13 cellular contexts compared by ENCODE assay signal in genomic region chr13:95614641-95615245, GRCh38. TPM values are rescaled to one million over a fixed set of nuclear protein-coding genes. Genes with fewer than 3 reads are reported as not detected.
DNase-seq lines count a peak whose midpoint lies in the region; ATAC-seq and TF ChIP-seq lines count a peak whose summit lies in the region.
"Had no signal": no experiment of that assay in that cellular context is flagged by ENCODE, and none has a peak within 500 bp of the region (broad histone marks: within the 10 kb centered on the region; RNA-seq: fewer than 3 reads in every experiment).

No MANE protein-coding gene starts in this region.

- H3K36me3 ChIP-seq in WERI-Rb-1 (peaks cover 89% of the 10 kb centered on the region), esophagus muscularis mucosa (peaks cover 0 to 61% (median 17%) of the 10 kb centered on the region in 4 donors)

- H3K4me3 ChIP-seq in WERI-Rb-1 (ENCODE audit: low read depth, low read length) (no peak overlapping the region), esophagus muscularis mucosa (no peak overlapping the region)

- no peak overlapping the region for H3K4me3 Mint-ChIP-seq in progenitor cell of endocrine pancreas (ENCODE audit: low read depth)
- H3K4me3 Mint-ChIP-seq: CD8-positive, alpha-beta memory T cell had no signal

- peaks cover 21% of the 10 kb centered on the region for H3K36me3 Mint-ChIP-seq in progenitor cell of endocrine pancreas (ENCODE audit: insufficient read depth)
- H3K36me3 Mint-ChIP-seq: CD8-positive, alpha-beta memory T cell had no signal

- no peaks in the 10 kb centered on the region for H3K4me1 ChIP-seq in foreskin keratinocyte
- H3K4me1 ChIP-seq in esophagus muscularis mucosa = peaks cover 0 to under 1% (median under 1%) of the 10 kb centered on the region in 4 donors

- H3K27me3 Mint-ChIP-seq in progenitor cell of endocrine pancreas = no peaks in the 10 kb centered on the region

- no peak for ATAC-seq in foreskin keratinocyte
- ATAC-seq: Panc1, Right ventricle myocardium inferior, SK-N-SH treated with all-trans-retinoic acid at 6 μM for 48 hours had no signal

- DNase-seq in HT-29 (ENCODE audit: low spot score) = peak; percentile 54
- no peak for DNase-seq in WERI-Rb-1
- DNase-seq in foreskin keratinocyte = peak in 1 of 2 donors; percentile 1
- no peak for DNase-seq in progenitor cell of endocrine pancreas (ENCODE audit: low spot score, unreplicated experiment)
- DNase-seq in activated CD4-positive, CD25-positive, alpha-beta regulatory T cell (lab: John Stamatoyannopoulos, UW) = no peak
- DNase-seq in esophagus muscularis mucosa (ENCODE audit: extremely low spot score) = no peak
- no peak for DNase-seq in DMS 273 (lab: John Stamatoyannopoulos, UW; ENCODE audit: unreplicated experiment)
- DNase-seq: CD8-positive, alpha-beta memory T cell; NCI-H1436 treated with DMSO at 0.1 percent for 48 hours; NCI-H774 had no signal

- no peaks in the 10 kb centered on the region for H3K9me3 Mint-ChIP-seq in progenitor cell of endocrine pancreas (ENCODE audit: low read depth)
- H3K9me3 Mint-ChIP-seq: CD8-positive, alpha-beta memory T cell had no signal

- no peak for TF ChIP-seq POLR2A in esophagus muscularis mucosa (IDR thresholded peaks at IDR 0.05; ENCODE audit: low read depth)

- peak overlapping the region; percentile 29 for H3K27ac Mint-ChIP-seq in progenitor cell of endocrine pancreas
- H3K27ac Mint-ChIP-seq: CD8-positive, alpha-beta memory T cell had no signal

- 92% methylated on average over 7 of the region's 7 CpGs for WGBS in esophagus muscularis mucosa

- H3K27me3 ChIP-seq in WERI-Rb-1 (ENCODE audit: insufficient read depth, low read depth, severe bottlenecking) (no peaks in the 10 kb centered on the region), foreskin keratinocyte (no peaks in the 10 kb centered on the region), esophagus muscularis mucosa (no peaks in the 10 kb centered on the region)

- no peak for TF ChIP-seq EP300 in esophagus muscularis mucosa (IDR thresholded peaks at IDR 0.05)

- H3K4me1 Mint-ChIP-seq in progenitor cell of endocrine pancreas (ENCODE audit: low read depth) = peaks cover 14% of the 10 kb centered on the region
- H3K4me1 Mint-ChIP-seq: CD8-positive, alpha-beta memory T cell had no signal

- TF ChIP-seq CTCF in WERI-Rb-1 (IDR thresholded peaks at IDR 0.05; ENCODE audit: low read depth, low read length) (peak; percentile 55), foreskin keratinocyte (conservative IDR thresholded peaks at IDR 0.05) (peak; percentile 12), progenitor cell of endocrine pancreas (IDR thresholded peaks at IDR 0.05; ENCODE audit: unreplicated experiment) (no peak), esophagus muscularis mucosa (IDR thresholded peaks at IDR 0.05) (no peak)

- H3K9me3 ChIP-seq in WERI-Rb-1 (ENCODE audit: severe bottlenecking) (no peaks in the 10 kb centered on the region), esophagus muscularis mucosa (no peaks in the 10 kb centered on the region)

- intact Hi-C loops in esophagus muscularis mucosa (cut with DNase I) = no loop called here

- H3K27ac ChIP-seq in WERI-Rb-1 = no peak overlapping the region
- no peak overlapping the region for H3K27ac ChIP-seq in foreskin keratinocyte
- no peak overlapping the region for H3K27ac ChIP-seq in esophagus muscularis mucosa (replicated peaks in 1 of 4)

RNA-seq across cellular contexts. Expression of gene DZIP1, which starts 29.8 kb away (rescaled TPM):
- total RNA-seq in HT-29 (2014; rRNA removed; shearing (Covaris generic)) = not detected in 2 replicates
- total RNA-seq in foreskin keratinocyte (3.6 and 7.1 TPM in 2 replicates), progenitor cell of endocrine pancreas (35.4 and 40.1 TPM in 2 replicates), esophagus muscularis mucosa (10 to 100 TPM; 14.5 to 31.3 (median 22.2) TPM)
- 2.4 and 3.9 TPM in 2 replicates for polyA plus RNA-seq in foreskin keratinocyte
- polyA plus RNA-seq: CD8-positive, alpha-beta memory T cell had no signal

Comparison
In these comparisons a context has a peak if more than half of its experiments do, and no peak if none do; other contexts are left out.
1. CTCF ChIP-seq: peak in WERI-Rb-1 (single experiment) and foreskin keratinocyte (single experiment); none in progenitor cell of endocrine pancreas (single experiment) and esophagus muscularis mucosa (0 of 3).